ENCODE assay signal across 22 cellular contexts in genomic region chr11:20522536-20522935, GRCh38.
DNase-seq lines count a peak whose midpoint lies in the region; ATAC-seq, FAIRE-seq and TF ChIP-seq lines count a peak whose summit lies in the region.
"Had no signal": no experiment of that assay in that cellular context is flagged by ENCODE, and none has a peak within 500 bp of the region (broad histone marks: within the 10 kb centered on the region; RNA-seq: fewer than 3 reads in every experiment).

No MANE protein-coding gene starts in this region.

- H3K9me3 Mint-ChIP-seq in WTC11 (no peaks in the 10 kb centered on the region), Caco-2 (ENCODE audit: unreplicated experiment) (no peaks in the 10 kb centered on the region)
- H3K9me3 Mint-ChIP-seq: CD4-positive, alpha-beta T cell had no signal

- H3K27me3 Mint-ChIP-seq in WTC11 (ENCODE audit: low read depth) = peaks cover 17% of the 10 kb centered on the region
- peaks cover 7% of the 10 kb centered on the region for H3K27me3 Mint-ChIP-seq in Caco-2 (ENCODE audit: insufficient read depth, unreplicated experiment)

- peak; percentile 19 for DNase-seq in COR-L47 (lab: John Stamatoyannopoulos, UW)
- DNase-seq in WTC11 (ENCODE audit: low spot score) = no peak
- DNase-seq in iPS-NIHi7 (ENCODE audit: extremely low spot score) = peak; percentile 58
- DNase-seq in pancreas = no peak
- DNase-seq in heart left ventricle = no peak
- DNase-seq in Caco-2 = no peak
- DNase-seq: Calu3; CD4-positive, alpha-beta T cell; DMS53; EL; MM.1S; NCI-H1092 treated with DMSO at 0.1 percent for 48 hours; NCI-H187 treated with DMSO at 0.1 percent for 48 hours; NCI-H345; NCI-H524 treated with DMSO at 0.1 percent for 48 hours; NK-92 treated with Interleukin-12 subunit alpha and Interleukin-12 subunit beta, amount 100 ng/mL, for 24 hours; Right ventricle myocardium superior had no signal

- POLR2A ChIA-PET in WTC11 (lab: Charles Lee) (interaction anchor here (0.5 kb wide), 1 partner anchor 60 kb away, joined by 3 read pairs; no protein-coding TSS in a partner anchor), Caco-2 (lab: Charles Lee) (no interaction called here)

- H3K27ac Mint-ChIP-seq in WTC11 = peak overlapping the region; percentile 17
- H3K27ac Mint-ChIP-seq in Caco-2 (ENCODE audit: unreplicated experiment) = no peak overlapping the region
- H3K27ac Mint-ChIP-seq: CD4-positive, alpha-beta T cell had no signal

- H3K4me1 ChIP-seq in HUES64 (ENCODE audit: insufficient read depth, low read length) = peaks cover 23% of the 10 kb centered on the region
- no peaks in the 10 kb centered on the region for H3K4me1 ChIP-seq in pancreas
- H3K4me1 ChIP-seq in heart left ventricle = no peaks in the 10 kb centered on the region
- no peaks in the 10 kb centered on the region for H3K4me1 ChIP-seq in Caco-2

- WGBS in HUES64 = 0% methylated on average over 1 of the region's 1 CpG
- 42 to 55% methylated on average over 1 of the region's 1 CpG for WGBS in pancreas, 2 donors
- 25 to 38% (median 29%) methylated on average over 1 of the region's 1 CpG for WGBS in heart left ventricle, 4 donors

- intact Hi-C loops in pancreas (cut with DNase I) (no loop called here), heart left ventricle (cut with DNase I) (no loop called here), Caco-2 (cut with micrococcal nuclease; ENCODE audit: unreplicated experiment) (no loop called here)

- no TSS peak for BruUV-seq in Caco-2 (replicated peaks; lab: Mats Ljungman, UMichigan)

- TF ChIP-seq CTCF in WTC11 (IDR thresholded peaks at IDR 0.05) (no peak), pancreas (IDR thresholded peaks at IDR 0.05) (no peak), heart left ventricle (IDR thresholded peaks at IDR 0.05) (no peak), Caco-2 (IDR thresholded peaks at IDR 0.05; ENCODE audit: insufficient read depth in 1 of 2, low read depth in 1 of 2, low read length in 1 of 2, severe bottlenecking in 1 of 2, unreplicated experiment in 1 of 2) (no peak)

- H3K4me3 ChIP-seq in HUES64 (ENCODE audit: low read length) = no peak overlapping the region
- H3K4me3 ChIP-seq in pancreas = no peak overlapping the region
- no peak overlapping the region for H3K4me3 ChIP-seq in heart left ventricle
- H3K4me3 ChIP-seq in Caco-2 (ENCODE audit: low read depth, low read length) = no peak overlapping the region

- H3K9ac ChIP-seq in HUES64 (ENCODE audit: low read depth, low read length) = no peak overlapping the region

- no peaks in the 10 kb centered on the region for H3K36me3 ChIP-seq in HUES64 (ENCODE audit: insufficient read depth, low read length)
- H3K36me3 ChIP-seq in pancreas = no peaks in the 10 kb centered on the region
- H3K36me3 ChIP-seq in heart left ventricle = no peaks in the 10 kb centered on the region
- no peaks in the 10 kb centered on the region for H3K36me3 ChIP-seq in Caco-2 (ENCODE audit: control insufficient read depth, insufficient read depth, low read length)

- TF ChIP-seq POLR2A in heart left ventricle (IDR thresholded peaks at IDR 0.05) = no peak

- ATAC-seq in WTC11 (peak; percentile 92), GM19351 (IDR thresholded peaks at IDR 0.05; ENCODE audit: unreplicated experiment) (no peak), pancreas (no peak), heart left ventricle (no peak)

- H3K4me1 Mint-ChIP-seq in WTC11 (peaks cover 26% of the 10 kb centered on the region), Caco-2 (ENCODE audit: low read depth, unreplicated experiment) (no peaks in the 10 kb centered on the region)

- peaks cover 10% of the 10 kb centered on the region; the same call in 1 of the 2 replicates for H3K27me3 ChIP-seq in HUES64 (ENCODE audit: insufficient read depth, low read length)
- H3K27me3 ChIP-seq in pancreas = no peaks in the 10 kb centered on the region
- H3K27me3 ChIP-seq in heart left ventricle = no peaks in the 10 kb centered on the region
- no peaks in the 10 kb centered on the region for H3K27me3 ChIP-seq in Caco-2 (replicated peaks; ENCODE audit: control insufficient read depth, insufficient read depth, low read length)

- no peak for FAIRE-seq in pancreas (lab: Jason Lieb, UNC)
- FAIRE-seq: A204.1, GM12891, H54 had no signal

- H3K36me3 Mint-ChIP-seq in WTC11 = no peaks in the 10 kb centered on the region
- no peaks in the 10 kb centered on the region for H3K36me3 Mint-ChIP-seq in Caco-2 (ENCODE audit: insufficient read depth, unreplicated experiment)

- CTCF ChIA-PET in WTC11 (lab: Charles Lee) = no interaction called here
- CTCF ChIA-PET in Caco-2 (lab: Charles Lee) = no interaction called here

- peak overlapping the region; percentile 43; the same call in 1 of the 2 replicates for H3K27ac ChIP-seq in HUES64 (ENCODE audit: low read depth, low read length)
- no peak overlapping the region for H3K27ac ChIP-seq in pancreas
- no peak overlapping the region for H3K27ac ChIP-seq in heart left ventricle

- H3K9me3 ChIP-seq in HUES64 (ENCODE audit: insufficient read depth, low read depth, low read length) (no peaks in the 10 kb centered on the region), pancreas (no peaks in the 10 kb centered on the region), heart left ventricle (no peaks in the 10 kb centered on the region), Caco-2 (no peaks in the 10 kb centered on the region)

- H3K4me3 Mint-ChIP-seq in WTC11 (no peak overlapping the region), Caco-2 (ENCODE audit: unreplicated experiment) (no peak overlapping the region)
- H3K4me3 Mint-ChIP-seq: CD4-positive, alpha-beta T cell had no signal

TF ChIP-seq in WTC11, 78 proteins besides CTCF, POLR2A, EP300 and RAD21:
- no peak for TF ChIP-seq JAZF1 (CRISPR knock-in tag; IDR thresholded peaks at IDR 0.05)
- no peak for TF ChIP-seq FOXP1 (CRISPR knock-in tag; IDR thresholded peaks at IDR 0.05; ENCODE audit: borderline replicate concordance)
- TF ChIP-seq, protein P1, sequence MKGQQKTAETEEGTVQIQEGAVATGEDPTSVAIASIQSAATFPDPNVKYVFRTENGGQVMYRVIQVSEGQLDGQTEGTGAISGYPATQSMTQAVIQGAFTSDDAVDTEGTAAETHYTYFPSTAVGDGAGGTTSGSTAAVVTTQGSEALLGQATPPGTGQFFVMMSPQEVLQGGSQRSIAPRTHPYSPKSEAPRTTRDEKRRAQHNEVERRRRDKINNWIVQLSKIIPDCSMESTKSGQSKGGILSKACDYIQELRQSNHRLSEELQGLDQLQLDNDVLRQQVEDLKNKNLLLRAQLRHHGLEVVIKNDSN (CRISPR knock-in tag; IDR thresholded peaks at IDR 0.05) = no peak
- TF ChIP-seq, protein P2, sequence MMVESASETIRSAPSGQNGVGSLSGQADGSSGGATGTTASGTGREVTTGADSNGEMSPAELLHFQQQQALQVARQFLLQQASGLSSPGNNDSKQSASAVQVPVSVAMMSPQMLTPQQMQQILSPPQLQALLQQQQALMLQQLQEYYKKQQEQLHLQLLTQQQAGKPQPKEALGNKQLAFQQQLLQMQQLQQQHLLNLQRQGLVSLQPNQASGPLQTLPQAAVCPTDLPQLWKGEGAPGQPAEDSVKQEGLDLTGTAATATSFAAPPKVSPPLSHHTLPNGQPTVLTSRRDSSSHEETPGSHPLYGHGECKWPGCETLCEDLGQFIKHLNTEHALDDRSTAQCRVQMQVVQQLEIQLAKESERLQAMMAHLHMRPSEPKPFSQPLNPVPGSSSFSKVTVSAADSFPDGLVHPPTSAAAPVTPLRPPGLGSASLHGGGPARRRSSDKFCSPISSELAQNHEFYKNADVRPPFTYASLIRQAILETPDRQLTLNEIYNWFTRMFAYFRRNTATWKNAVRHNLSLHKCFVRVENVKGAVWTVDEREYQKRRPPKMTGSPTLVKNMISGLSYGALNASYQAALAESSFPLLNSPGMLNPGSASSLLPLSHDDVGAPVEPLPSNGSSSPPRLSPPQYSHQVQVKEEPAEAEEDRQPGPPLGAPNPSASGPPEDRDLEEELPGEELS (CRISPR knock-in tag; IDR thresholded peaks at IDR 0.05) = no peak; the same call in 1 of the 2 replicates
- no peak for TF ChIP-seq ATF1 (CRISPR knock-in tag; IDR thresholded peaks at IDR 0.05)
- TF ChIP-seq TEAD1 (CRISPR knock-in tag; IDR thresholded peaks at IDR 0.05) = 0 out of 2 replicates have a peak, but pooled peaks have one; percentile 30
- peak; percentile 52; the same call in 1 of the 2 replicates for TF ChIP-seq ZNF423 (CRISPR knock-in tag; IDR thresholded peaks at IDR 0.05)
- TF ChIP-seq ZNF219 (CRISPR knock-in tag; IDR thresholded peaks at IDR 0.05; ENCODE audit: borderline replicate concordance) = no peak
- no peak for TF ChIP-seq MLX (CRISPR knock-in tag; IDR thresholded peaks at IDR 0.05)

Comparison
In these comparisons a context has a peak if more than half of its experiments do, and no peak if none do; other contexts are left out.
1. DNase-seq: peak in COR-L47 (single experiment) and iPS-NIHi7 (single experiment); none in WTC11 (single experiment), pancreas (0 of 6), heart left ventricle (0 of 5) and Caco-2 (0 of 2).